ENCODE assay signal across 8 cellular contexts in the genomic region with DNA sequence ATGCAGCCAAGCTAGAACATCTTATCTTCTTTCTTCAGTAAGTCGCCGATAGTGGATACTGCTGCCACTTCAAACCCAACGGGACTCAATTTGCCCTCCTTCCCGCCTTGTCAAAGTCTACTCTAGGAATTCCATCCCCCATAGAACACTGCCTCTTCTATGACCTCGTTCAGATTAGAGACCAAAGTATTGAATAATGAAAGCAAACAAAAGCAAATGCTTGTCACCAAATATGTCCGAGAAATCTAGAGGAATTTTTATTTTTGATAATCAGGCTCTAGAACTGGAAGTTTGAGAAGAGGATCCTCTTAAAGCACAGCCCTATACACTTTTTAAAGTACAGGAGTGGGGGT. TPM values are rescaled to one million over a fixed set of nuclear protein-coding genes. Genes with fewer than 3 reads are reported as not detected.
DNase-seq lines count a peak whose midpoint lies in the region; ATAC-seq and TF ChIP-seq lines count a peak whose summit lies in the region.

No MANE protein-coding gene starts in this region.

- H3K36me3 ChIP-seq in WERI-Rb-1, result peaks cover 7% of the 10 kb centered on the region
- H3K36me3 ChIP-seq in spleen, result peaks cover 0 to 43% (median 14%) of the 10 kb centered on the region in 6 donors

- H3K27me3 ChIP-seq in WERI-Rb-1 (ENCODE audit: insufficient read depth, low read depth, severe bottlenecking) (no peaks in the 10 kb centered on the region), right cardiac atrium (ENCODE audit: control insufficient read depth, insufficient read depth) (no peaks in the 10 kb centered on the region), spleen (replicated peaks in 1 of 7) (no peaks in the 10 kb centered on the region)

- H3K4me3 ChIP-seq in WERI-Rb-1 (ENCODE audit: low read depth, low read length), result peak overlapping the region; percentile 70
- H3K4me3 ChIP-seq in right cardiac atrium (ENCODE audit: low read length), result peak overlapping the region; percentile 87
- peak overlapping the region; percentile 62 to 99 (median 97) for H3K4me3 ChIP-seq in spleen

- no peak for ATAC-seq in right cardiac atrium
- no peak for ATAC-seq in GM18870 (IDR thresholded peaks at IDR 0.05; ENCODE audit: unreplicated experiment)

- DNase-seq in DMS79 treated with DMSO at 0.1 percent for 48 hours (lab: John Stamatoyannopoulos, UW) (peak; percentile 40), DMS79 (lab: John Stamatoyannopoulos, UW) (no peak), WERI-Rb-1 (no peak), right cardiac atrium (no peak), spleen (no peak), DMS114 treated with DMSO at 0.1 percent for 48 hours (lab: John Stamatoyannopoulos, UW; ENCODE audit: unreplicated experiment) (no peak)
- DNase-seq in central memory CD4-positive, alpha-beta T cell, result no peak

- TF ChIP-seq POLR2A in spleen (IDR thresholded peaks at IDR 0.05), result no peak

- intact Hi-C loops in right cardiac atrium (cut with DNase I), result loop anchor here in 3 of 4 donors (10.0 kb wide), 2 partner anchors 134 to 234 kb away; a partner anchor contains a TSS
- intact Hi-C loops in spleen (cut with DNase I; ENCODE audit: low total_unique reads), result no loop called here

- peak overlapping the region; percentile 63 for H3K27ac ChIP-seq in WERI-Rb-1
- peak overlapping the region; percentile 87 for H3K27ac ChIP-seq in right cardiac atrium (ENCODE audit: low read length)
- peak overlapping the region in 6 of 8 donors; percentile 88 to 95 (median 91) for H3K27ac ChIP-seq in spleen

- H3K9me3 ChIP-seq in WERI-Rb-1 (ENCODE audit: severe bottlenecking) (no peaks in the 10 kb centered on the region), right cardiac atrium (ENCODE audit: control insufficient read depth, low read length) (no peaks in the 10 kb centered on the region), spleen (no peaks in the 10 kb centered on the region)

- TF ChIP-seq CTCF in WERI-Rb-1 (IDR thresholded peaks at IDR 0.05; ENCODE audit: low read depth, low read length), result no peak
- TF ChIP-seq CTCF in spleen (IDR thresholded peaks at IDR 0.05 in 8 of 11, conservative IDR thresholded peaks at IDR 0.05 in 3 of 11), result no peak

- H3K4me1 ChIP-seq in right cardiac atrium (ENCODE audit: control insufficient read depth, insufficient read depth, low read length) (peaks cover 8% of the 10 kb centered on the region), spleen (peaks cover 14 to 79% (median 49%) of the 10 kb centered on the region in 6 donors)

- 4% methylated on average over 6 of the region's 6 CpGs for WGBS in right cardiac atrium
- 11 to 23% (median 16%) methylated on average over 6 of the region's 6 CpGs for WGBS in spleen, 5 donors

RNA-seq across cellular contexts. Expression of a gene that starts 0.9 kb away (rescaled TPM):
- 10 to 100 TPM; 16.2 to 21.8 (median 18.7) TPM for total RNA-seq in right cardiac atrium
- polyA plus RNA-seq in right cardiac atrium, result 12.5 TPM
- 10 to 100 TPM; 17.3 to 28.1 (median 22.4) TPM for total RNA-seq in spleen
- 10 to 100 TPM in 2 of 3 donors, 1 to 10 TPM in 1; 9.4 to 18.2 (median 13.2) TPM for polyA plus RNA-seq in spleen

RNA-seq across cellular contexts. Expression of a gene that starts 12.7 kb away (rescaled TPM):
- total RNA-seq in right cardiac atrium, result 10 to 100 TPM in 3 of 4 donors, 1 to 10 TPM in 1; 5.3 to 14.0 (median 11.4) TPM
- 4.9 TPM for polyA plus RNA-seq in right cardiac atrium
- 10 to 100 TPM in 5 of 7 donors, 1 to 10 TPM in 2; 8.1 to 20.9 (median 14.9) TPM for total RNA-seq in spleen
- 10 to 100 TPM in 2 of 3 donors, 1 to 10 TPM in 1; 8.3 to 14.5 (median 11.0) TPM for polyA plus RNA-seq in spleen

RNA-seq across cellular contexts. Expression of a gene that starts 20.9 kb away (rescaled TPM):
- total RNA-seq in right cardiac atrium (not detected), spleen (not detected)
- polyA plus RNA-seq in right cardiac atrium (0.07 TPM), spleen (under 1 TPM in 1 of 3 donors, not detected in 2; 0.06 TPM)
